In genomic region chr1:32470431-32470830, GRCh38 we compare ENCODE assay signal across 17 cellular contexts. TPM values are rescaled to one million over a fixed set of nuclear protein-coding genes. Genes with fewer than 3 reads are reported as not detected.
"Had no signal": no experiment of that assay in that cellular context is flagged by ENCODE, and none has a peak within 500 bp of the region (broad histone marks: within the 10 kb centered on the region; RNA-seq: fewer than 3 reads in every experiment).

No MANE protein-coding gene starts in this region.

- H3K36me3 Mint-ChIP-seq: immature natural killer cell; naive thymus-derived CD8-positive, alpha-beta T cell; stimulated activated memory B cell treated with anti-CD40 and anti-IgM and Interleukin-4, amounts not matched to agents 10 μg/mL and 1 μg/mL and 100 μg/mL, for 72 hours had no signal

- H3K36me3 ChIP-seq: brain microvascular endothelial cell, neutrophil, spleen had no signal

- H3K9ac ChIP-seq: parathyroid adenoma had no signal

- H3K4me3 ChIP-seq: coronary artery, spleen had no signal

- H3K4me3 Mint-ChIP-seq: activated CD4-positive, alpha-beta T cell treated with anti-CD3 and anti-CD28 coated beads, Interleukin-2, amount 10 ng/mL, durations not matched to agents 7 days and 5 days; activated CD8-positive, alpha-beta T cell treated with anti-CD3 and anti-CD28 coated beads, Interleukin-2, amount 10 ng/mL, durations not matched to agents 7 days and 5 days; activated naive CD4-positive, alpha-beta T cell treated with anti-CD3 and anti-CD28 coated beads, Interleukin-2, amount 10 ng/mL, durations not matched to agents 7 days and 5 days; activated T-cell treated with anti-CD3 and anti-CD28 coated beads, Interleukin-2, amount 50 U/mL, for 4 hours; immature natural killer cell; stimulated activated memory B cell treated with anti-CD40 and anti-IgM and Interleukin-4, amounts not matched to agents 10 μg/mL and 1 μg/mL and 100 μg/mL, for 72 hours had no signal

- H3K9me3 ChIP-seq: neutrophil, spleen had no signal

- H3K4me1 ChIP-seq: parathyroid adenoma had no signal

- H2AFZ ChIP-seq: parathyroid adenoma had no signal

- H3K9me3 Mint-ChIP-seq: activated CD4-positive, alpha-beta T cell treated with anti-CD3 and anti-CD28 coated beads, Interleukin-2, amount 10 ng/mL, durations not matched to agents 7 days and 5 days; activated naive CD4-positive, alpha-beta T cell treated with anti-CD3 and anti-CD28 coated beads, Interleukin-2, amount 10 ng/mL, durations not matched to agents 7 days and 5 days; activated T-cell treated with anti-CD3 and anti-CD28 coated beads, Interleukin-2, amount 50 U/mL, for 4 hours; immature natural killer cell; naive thymus-derived CD8-positive, alpha-beta T cell; stimulated activated memory B cell treated with anti-CD40 and anti-IgM and Interleukin-4, amounts not matched to agents 10 μg/mL and 1 μg/mL and 100 μg/mL, for 72 hours had no signal

- H3K27ac Mint-ChIP-seq: activated CD4-positive, alpha-beta T cell treated with anti-CD3 and anti-CD28 coated beads, Interleukin-2, amount 10 ng/mL, durations not matched to agents 7 days and 5 days; activated CD8-positive, alpha-beta T cell treated with anti-CD3 and anti-CD28 coated beads, Interleukin-2, amount 10 ng/mL, durations not matched to agents 7 days and 5 days; activated naive CD4-positive, alpha-beta T cell treated with anti-CD3 and anti-CD28 coated beads, Interleukin-2, amount 10 ng/mL, durations not matched to agents 7 days and 5 days; immature natural killer cell; naive thymus-derived CD8-positive, alpha-beta T cell; stimulated activated memory B cell treated with anti-CD40 and anti-IgM and Interleukin-4, amounts not matched to agents 10 μg/mL and 1 μg/mL and 100 μg/mL, for 72 hours had no signal

- H3K27ac ChIP-seq: brain microvascular endothelial cell, coronary artery, neutrophil, parathyroid adenoma, spleen had no signal

- DNase-seq: activated CD8-positive, alpha-beta memory T cell treated with anti-CD3 and anti-CD28 coated beads, Interleukin-2, amount 50 U/mL, for 4 hours; activated CD8-positive, alpha-beta T cell treated with anti-CD3 and anti-CD28 coated beads, Interleukin-2, amount 10 ng/mL, durations not matched to agents 7 days and 5 days; activated naive CD4-positive, alpha-beta T cell treated with anti-CD3 and anti-CD28 coated beads, Interleukin-2, amount 10 ng/mL, durations not matched to agents 7 days and 5 days; activated T-cell treated with anti-CD3 and anti-CD28 coated beads, Interleukin-2, amount 50 U/mL, for 4 hours; aorta; brain microvascular endothelial cell; left ventricle myocardium superior; stimulated activated CD4-positive, alpha-beta T cell treated with anti-CD3 and anti-CD28 coated beads, Interleukin-4, amount 100 ng/mL, for 4 hours had no signal

RNA-seq across cellular contexts. Expression of gene ZBTB8B, which starts 5.6 kb away (rescaled TPM):
- total RNA-seq: activated CD4-positive, alpha-beta T cell treated with anti-CD3 and anti-CD28 coated beads, Interleukin-2, amount 10 ng/mL, durations not matched to agents 7 days and 5 days; activated CD8-positive, alpha-beta T cell treated with anti-CD3 and anti-CD28 coated beads, Interleukin-2, amount 10 ng/mL, durations not matched to agents 7 days and 5 days; activated T-cell treated with anti-CD3 and anti-CD28 coated beads, Interleukin-2, amount 50 U/mL, for 4 hours; left ventricle myocardium superior; naive thymus-derived CD8-positive, alpha-beta T cell; spleen; T-helper 1 cell treated with Interleukin-12 subunit alpha and Interleukin-12 subunit beta and Interleukin-4 antibody, amounts not matched to agents 30 ng/mL and 1 ng/mL, for 36 hours had no signal
- polyA plus RNA-seq: aorta; immature natural killer cell; naive thymus-derived CD8-positive, alpha-beta T cell had no signal
